ENCODE assay signal across 18 cellular contexts in genomic region chr1:117580436-117580835, GRCh38.
"Had no signal": no experiment of that assay in that cellular context is flagged by ENCODE, and none has a peak within 500 bp of the region (broad histone marks: within the 10 kb centered on the region; RNA-seq: fewer than 3 reads in every experiment).

No MANE protein-coding gene starts in this region.

- H3K4me3 ChIP-seq: SJSA1, SK-N-MC had no signal

- H3K36me3 ChIP-seq: SJSA1 had no signal

- H3K27me3 ChIP-seq: SJSA1 had no signal

- FAIRE-seq: RCC 7860 had no signal

- DNase-seq: Kasumi-1, MM.1S, NCI-H1092 treated with DMSO at 0.1 percent for 48 hours, NCI-H1417, NCI-H1436 treated with DMSO at 0.1 percent for 48 hours, NCI-H1694, NCI-H187 treated with DMSO at 0.1 percent for 48 hours, NCI-H2029 treated with DMSO at 0.1 percent for 48 hours, NCI-H2227 treated with DMSO at 0.1 percent for 48 hours, NCI-H524, NCI-H69, NCI-H774, Right ventricle myocardium superior, RPMI8226, SIG-M5 had no signal
